17 cellular contexts compared by ENCODE assay signal in the genomic region with DNA sequence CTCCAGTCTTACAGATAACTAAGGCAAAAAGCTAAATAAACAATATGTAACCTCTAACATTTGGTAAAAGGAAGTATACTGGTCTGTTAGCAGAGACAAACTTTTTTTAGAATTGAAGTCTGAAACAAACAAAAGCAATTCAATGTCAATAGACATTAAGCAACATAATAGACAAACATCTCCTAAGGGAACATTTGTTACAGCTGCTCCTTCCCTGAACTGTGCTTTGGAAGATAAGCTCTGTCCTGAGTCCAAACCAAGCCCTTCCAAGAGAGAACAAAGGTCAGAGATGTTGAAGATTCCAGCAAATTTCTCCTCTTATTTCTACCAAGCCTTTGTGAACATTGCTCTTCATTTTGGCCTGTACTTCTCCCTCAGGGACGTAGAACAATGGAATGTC. TPM values are rescaled to one million over a fixed set of nuclear protein-coding genes. Genes with fewer than 3 reads are reported as not detected.
A peak's percentile ranks its signal among the peaks of the same experiment; 100 is the strongest.
DNase-seq lines count a peak whose midpoint lies in the region; ATAC-seq and TF ChIP-seq lines count a peak whose summit lies in the region.
"Had no signal": no experiment of that assay in that cellular context is flagged by ENCODE, and none has a peak within 500 bp of the region (broad histone marks: within the 10 kb centered on the region; RNA-seq: fewer than 3 reads in every experiment).

No MANE protein-coding gene starts in this region.

- no peak overlapping the region for H3K4me3 ChIP-seq in gastroesophageal sphincter
- no peak overlapping the region for H3K4me3 ChIP-seq in WERI-Rb-1 (ENCODE audit: low read depth, low read length)
- H3K4me3 ChIP-seq: A549 had no signal

- intact Hi-C loops in Right ventricle myocardium superior (cut with DNase I): no loop called here
- intact Hi-C loops in cardiac septum (cut with DNase I): no loop called here

- 23 to 30% methylated on average over 1 of the region's 1 CpG for WGBS in gastroesophageal sphincter (ENCODE audit: low coverage in 1 of 2), 2 donors

- no peak overlapping the region for H3K27ac ChIP-seq in gastroesophageal sphincter
- H3K27ac ChIP-seq in WERI-Rb-1: no peak overlapping the region
- H3K27ac ChIP-seq: A549 had no signal

- H3K9me3 ChIP-seq in gastroesophageal sphincter (no peaks in the 10 kb centered on the region), WERI-Rb-1 (ENCODE audit: severe bottlenecking) (no peaks in the 10 kb centered on the region)
- H3K9me3 ChIP-seq: A549 had no signal

- no peak for TF ChIP-seq POLR2A in gastroesophageal sphincter (IDR thresholded peaks at IDR 0.05)

- H3K36me3 ChIP-seq in gastroesophageal sphincter (no peaks in the 10 kb centered on the region), WERI-Rb-1 (no peaks in the 10 kb centered on the region)

- DNase-seq in Right ventricle myocardium superior (no peak), cardiac septum (ENCODE audit: low spot score) (no peak), mucosa of gallbladder (ENCODE audit: low spot score) (peak; percentile 36), NCI-H2196 treated with DMSO at 0.1 percent for 48 hours (lab: John Stamatoyannopoulos, UW; ENCODE audit: unreplicated experiment) (no peak), WERI-Rb-1 (no peak), amygdala (lab: John Stamatoyannopoulos, UW) (no peak), NCI-H2227 (lab: John Stamatoyannopoulos, UW; ENCODE audit: unreplicated experiment) (no peak)
- DNase-seq: amniotic stem cell; erythroblast; NCI-H2029; NCI-H774; stimulated activated naive CD4-positive, alpha-beta T cell had no signal

- ATAC-seq in Right ventricle myocardium superior (ENCODE audit: poor library complexity) (peak; percentile 81), gastroesophageal sphincter (peak; percentile 65)
- ATAC-seq: Panc1 had no signal

- H3K4me1 ChIP-seq in gastroesophageal sphincter: no peaks in the 10 kb centered on the region
- H3K4me1 ChIP-seq: A549 had no signal

- H3K27me3 ChIP-seq in gastroesophageal sphincter (no peaks in the 10 kb centered on the region), WERI-Rb-1 (ENCODE audit: insufficient read depth, low read depth, severe bottlenecking) (no peaks in the 10 kb centered on the region)

- TF ChIP-seq EP300 in gastroesophageal sphincter (IDR thresholded peaks at IDR 0.05): no peak

- TF ChIP-seq CTCF in gastroesophageal sphincter (IDR thresholded peaks at IDR 0.05) (no peak), WERI-Rb-1 (IDR thresholded peaks at IDR 0.05; ENCODE audit: low read depth, low read length) (no peak)

RNA-seq across cellular contexts. Expression of a gene that starts 25.3 kb away (rescaled TPM):
- total RNA-seq in Right ventricle myocardium superior (59.2 TPM), cardiac septum (19.8 TPM), gastroesophageal sphincter (10 to 100 TPM; 33.9 to 74.1 (median 35.9) TPM), mucosa of gallbladder (3.5 TPM)
- total RNA-seq: activated T-helper 1 cell treated with anti-CD3 and anti-CD28 coated beads, Interleukin-12 subunit alpha, Interleukin-12 subunit beta, Interleukin-2, Interleukin-4 antibody, amounts not matched to agents 30 ng/mL and 10 ng/mL and 1 ng/mL, durations not matched to agents 14 hours and 24 hours and 36 hours; Daoy had no signal

RNA-seq across cellular contexts. Expression of a gene that starts 37.9 kb away (rescaled TPM):
- total RNA-seq in Right ventricle myocardium superior (0.54 TPM), cardiac septum (1.3 TPM), gastroesophageal sphincter (under 1 TPM in 2 of 4 donors, not detected in 2; 0.12 to 0.81 TPM), mucosa of gallbladder (not detected)
- total RNA-seq: activated T-helper 1 cell treated with anti-CD3 and anti-CD28 coated beads, Interleukin-12 subunit alpha, Interleukin-12 subunit beta, Interleukin-2, Interleukin-4 antibody, amounts not matched to agents 30 ng/mL and 10 ng/mL and 1 ng/mL, durations not matched to agents 14 hours and 24 hours and 36 hours; Daoy had no signal
